7 cellular contexts compared by ENCODE assay signal in genomic region chr6:14121936-14122344, GRCh38. TPM values are rescaled to one million over a fixed set of nuclear protein-coding genes. Genes with fewer than 3 reads are reported as not detected.
A peak's percentile ranks its signal among the peaks of the same experiment; 100 is the strongest.
DNase-seq lines count a peak whose midpoint lies in the region; ATAC-seq and TF ChIP-seq lines count a peak whose summit lies in the region.

No MANE protein-coding gene starts in this region.

- H3K4me1 ChIP-seq in Peyer's patch, result peaks cover 0 to 8% (median 4%) of the 10 kb centered on the region in 4 donors
- H3K4me1 ChIP-seq in Caco-2, result peaks cover 4% of the 10 kb centered on the region; the same call in 1 of the 2 replicates
- peaks cover 4% of the 10 kb centered on the region for H3K4me1 ChIP-seq in testis

- CTCF ChIA-PET in Caco-2 (lab: Charles Lee), result no interaction called here

- ATAC-seq in GM18907 (IDR thresholded peaks at IDR 0.05; ENCODE audit: unreplicated experiment) (peak; percentile 71), HG02763 (IDR thresholded peaks at IDR 0.05; ENCODE audit: unreplicated experiment) (peak; percentile 58), natural killer cell (peak in 1 of 3 donors; percentile 8)

- H3K4me1 Mint-ChIP-seq in natural killer cell (peaks cover 25% of the 10 kb centered on the region in 2 donors), Caco-2 (ENCODE audit: low read depth, unreplicated experiment) (no peaks in the 10 kb centered on the region)

- H3K9me3 ChIP-seq in Peyer's patch (no peaks in the 10 kb centered on the region), Caco-2 (no peaks in the 10 kb centered on the region), testis (no peaks in the 10 kb centered on the region)

- H3K27ac ChIP-seq in Peyer's patch (peak overlapping the region in 2 of 4 donors; percentile 57 to 85), testis (no peak overlapping the region)

- H3K27me3 Mint-ChIP-seq in natural killer cell (ENCODE audit: low read depth in 2 of 2) (no peaks in the 10 kb centered on the region), Caco-2 (ENCODE audit: insufficient read depth, unreplicated experiment) (peaks cover 4% of the 10 kb centered on the region)

- H3K36me3 ChIP-seq in Peyer's patch, result no peaks in the 10 kb centered on the region
- no peaks in the 10 kb centered on the region for H3K36me3 ChIP-seq in Caco-2 (ENCODE audit: control insufficient read depth, insufficient read depth, low read length)
- no peaks in the 10 kb centered on the region for H3K36me3 ChIP-seq in testis (ENCODE audit: low read depth, missing control alignments)

- TF ChIP-seq POLR2A in Peyer's patch (IDR thresholded peaks at IDR 0.05) (no peak), testis (IDR thresholded peaks at IDR 0.05) (no peak)

- H3K4me3 ChIP-seq in Peyer's patch (no peak overlapping the region), Caco-2 (ENCODE audit: low read depth, low read length) (no peak overlapping the region), testis (no peak overlapping the region)

- intact Hi-C loops in natural killer cell (cut with micrococcal nuclease) (no loop called here), Caco-2 (cut with micrococcal nuclease; ENCODE audit: unreplicated experiment) (loop anchor here (10.0 kb wide), 1 partner anchor 93 kb away; no protein-coding TSS in a partner anchor), testis (cut with DNase I; ENCODE audit: low total_unique reads) (no loop called here)

- H3K9me3 Mint-ChIP-seq in natural killer cell (no peaks in the 10 kb centered on the region), Caco-2 (ENCODE audit: unreplicated experiment) (no peaks in the 10 kb centered on the region)

- no TSS peak for BruUV-seq in Caco-2 (replicated peaks; lab: Mats Ljungman, UMichigan)

- TF ChIP-seq CTCF in Peyer's patch (IDR thresholded peaks at IDR 0.05) (no peak), natural killer cell (IDR thresholded peaks at IDR 0.05) (no peak), Caco-2 (IDR thresholded peaks at IDR 0.05; ENCODE audit: insufficient read depth in 1 of 2, low read depth in 1 of 2, low read length in 1 of 2, severe bottlenecking in 1 of 2, unreplicated experiment in 1 of 2) (no peak), testis (IDR thresholded peaks at IDR 0.05) (no peak)

- H3K27ac Mint-ChIP-seq in natural killer cell (peak overlapping the region in 1 of 2 donors; percentile 79), Caco-2 (ENCODE audit: unreplicated experiment) (no peak overlapping the region)

- 84 to 87% methylated on average over 4 of the region's 4 CpGs for WGBS in testis, 2 donors

- peak overlapping the region; percentile 6 for H3K4me3 Mint-ChIP-seq in natural killer cell
- H3K4me3 Mint-ChIP-seq in Caco-2 (ENCODE audit: unreplicated experiment), result no peak overlapping the region

- POLR2A ChIA-PET in Caco-2 (lab: Charles Lee), result no interaction called here

- H3K27me3 ChIP-seq in Peyer's patch (no peaks in the 10 kb centered on the region), Caco-2 (replicated peaks; ENCODE audit: control insufficient read depth, insufficient read depth, low read length) (no peaks in the 10 kb centered on the region), testis (no peaks in the 10 kb centered on the region)

- no peaks in the 10 kb centered on the region for H3K36me3 Mint-ChIP-seq in natural killer cell
- no peaks in the 10 kb centered on the region for H3K36me3 Mint-ChIP-seq in Caco-2 (ENCODE audit: insufficient read depth, unreplicated experiment)

- DNase-seq in Peyer's patch (peak in 2 of 3 donors; percentile 72 to 76), natural killer cell (no peak), Caco-2 (no peak), testis (no peak), NCI-H1694 (lab: John Stamatoyannopoulos, UW) (no peak)

RNA-seq across cellular contexts. Expression of gene CD83, which starts 4.4 kb away (rescaled TPM):
- 10 to 100 TPM in 1 of 4 donors, 1 to 10 TPM in 2, under 1 TPM in 1; 0.53 to 15.7 (median 1.4) TPM for total RNA-seq in Peyer's patch
- total RNA-seq in natural killer cell, result 100 to 1,000 TPM in 1 of 3 donors, 10 to 100 TPM in 2; 54.8 to 110 (median 64.3) TPM
- total RNA-seq in Caco-2 (2022), result 0.77 and 1.0 TPM in 2 replicates
- 1 to 10 TPM; 5.6 to 6.2 TPM for total RNA-seq in testis
- 12.2 TPM for polyA plus RNA-seq in testis (ENCODE audit: insufficient read depth, low read depth, low replicate concordance)

Comparison
In these comparisons a context has a peak if more than half of its experiments do, and no peak if none do; other contexts are left out.
1. DNase-seq: peak in Peyer's patch (2 of 3); none in natural killer cell (single experiment), Caco-2 (0 of 2), testis (single experiment) and NCI-H1694 (single experiment).